In the genomic region with DNA sequence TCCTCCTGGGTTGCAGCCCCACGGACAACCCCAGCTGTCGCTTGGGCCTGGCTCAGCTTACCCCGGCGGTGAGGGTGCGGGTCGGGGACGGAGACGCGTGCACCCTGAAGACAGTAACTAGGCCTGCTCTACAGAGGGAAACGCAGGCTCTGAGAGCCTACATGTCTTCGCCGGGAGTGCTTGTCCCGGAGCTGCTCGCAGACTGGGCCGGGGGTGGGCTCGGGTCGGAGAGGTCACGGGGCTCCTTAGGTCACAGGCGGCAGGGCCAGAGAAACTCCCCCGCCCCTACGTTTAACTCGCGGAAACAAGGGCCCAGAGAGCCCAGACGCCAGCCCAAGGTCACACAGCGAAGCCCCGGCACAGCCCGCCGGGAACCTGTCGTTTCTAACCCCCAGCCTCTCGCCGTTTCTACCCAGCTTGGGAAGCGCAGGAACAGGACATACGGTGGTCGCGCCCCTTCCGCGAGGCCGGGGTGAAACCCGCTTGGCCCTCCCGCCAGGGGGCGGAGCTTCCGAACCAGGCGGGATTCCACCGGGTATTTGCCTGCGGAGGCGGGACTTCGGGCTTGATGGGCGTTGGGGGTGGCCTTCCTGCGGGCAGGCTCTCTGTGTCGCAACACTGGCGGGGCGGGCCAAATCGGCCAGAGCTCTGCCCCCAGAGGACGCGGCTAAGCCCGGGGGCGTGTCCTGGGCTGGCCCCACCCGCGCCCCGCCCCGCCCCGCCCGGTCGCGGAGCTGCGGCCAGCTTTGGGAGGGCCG, we compare ENCODE assay signal across 1 cellular context.
A peak's percentile ranks its signal among the peaks of the same experiment; 100 is the strongest.
TF ChIP-seq lines count a peak whose summit lies in the region.

A gene with protein sequence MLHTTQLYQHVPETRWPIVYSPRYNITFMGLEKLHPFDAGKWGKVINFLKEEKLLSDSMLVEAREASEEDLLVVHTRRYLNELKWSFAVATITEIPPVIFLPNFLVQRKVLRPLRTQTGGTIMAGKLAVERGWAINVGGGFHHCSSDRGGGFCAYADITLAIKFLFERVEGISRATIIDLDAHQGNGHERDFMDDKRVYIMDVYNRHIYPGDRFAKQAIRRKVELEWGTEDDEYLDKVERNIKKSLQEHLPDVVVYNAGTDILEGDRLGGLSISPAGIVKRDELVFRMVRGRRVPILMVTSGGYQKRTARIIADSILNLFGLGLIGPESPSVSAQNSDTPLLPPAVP (plus strand): TSS at position 725 of the 758 bp plus-strand sequence. CDS start 42 bp downstream, outside the sequence.

TF ChIP-seq in HEK293, 187 proteins besides CTCF, POLR2A, EP300 and RAD21 (continued from another document and continues in another):
- TF ChIP-seq, protein P1, sequence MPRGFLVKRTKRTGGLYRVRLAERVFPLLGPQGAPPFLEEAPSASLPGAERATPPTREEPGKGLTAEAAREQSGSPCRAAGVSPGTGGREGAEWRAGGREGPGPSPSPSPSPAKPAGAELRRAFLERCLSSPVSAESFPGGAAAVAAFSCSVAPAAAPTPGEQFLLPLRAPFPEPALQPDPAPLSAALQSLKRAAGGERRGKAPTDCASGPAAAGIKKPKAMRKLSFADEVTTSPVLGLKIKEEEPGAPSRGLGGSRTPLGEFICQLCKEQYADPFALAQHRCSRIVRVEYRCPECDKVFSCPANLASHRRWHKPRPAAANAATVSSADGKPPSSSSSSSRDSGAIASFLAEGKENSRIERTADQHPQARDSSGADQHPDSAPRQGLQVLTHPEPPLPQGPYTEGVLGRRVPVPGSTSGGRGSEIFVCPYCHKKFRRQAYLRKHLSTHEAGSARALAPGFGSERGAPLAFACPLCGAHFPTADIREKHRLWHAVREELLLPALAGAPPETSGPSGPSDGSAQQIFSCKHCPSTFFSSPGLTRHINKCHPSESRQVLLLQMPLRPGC (tag by site-specific recombination; IDR thresholded peaks at IDR 0.05), result no peak
- TF ChIP-seq GFI1B (tag by site-specific recombination; IDR thresholded peaks at IDR 0.05), result no peak
- no peak for TF ChIP-seq ZNF561 (tag by site-specific recombination; IDR thresholded peaks at IDR 0.05; ENCODE audit: borderline replicate concordance)
- peak; percentile 21; the same call in 1 of the 2 replicates for TF ChIP-seq GLIS1 (tag by site-specific recombination; IDR thresholded peaks at IDR 0.05)
- no peak for TF ChIP-seq SETDB1 (IDR thresholded peaks at IDR 0.05; ENCODE audit: insufficient read length, low read length)
- TF ChIP-seq ZNF394 (tag by site-specific recombination; IDR thresholded peaks at IDR 0.05; ENCODE audit: borderline replicate concordance), result no peak
- no peak for TF ChIP-seq HOXC10 (CRISPR knock-in tag; IDR thresholded peaks at IDR 0.05)
- no peak for TF ChIP-seq ZNF37A (tag by site-specific recombination; IDR thresholded peaks at IDR 0.05)
- TF ChIP-seq, protein P2, sequence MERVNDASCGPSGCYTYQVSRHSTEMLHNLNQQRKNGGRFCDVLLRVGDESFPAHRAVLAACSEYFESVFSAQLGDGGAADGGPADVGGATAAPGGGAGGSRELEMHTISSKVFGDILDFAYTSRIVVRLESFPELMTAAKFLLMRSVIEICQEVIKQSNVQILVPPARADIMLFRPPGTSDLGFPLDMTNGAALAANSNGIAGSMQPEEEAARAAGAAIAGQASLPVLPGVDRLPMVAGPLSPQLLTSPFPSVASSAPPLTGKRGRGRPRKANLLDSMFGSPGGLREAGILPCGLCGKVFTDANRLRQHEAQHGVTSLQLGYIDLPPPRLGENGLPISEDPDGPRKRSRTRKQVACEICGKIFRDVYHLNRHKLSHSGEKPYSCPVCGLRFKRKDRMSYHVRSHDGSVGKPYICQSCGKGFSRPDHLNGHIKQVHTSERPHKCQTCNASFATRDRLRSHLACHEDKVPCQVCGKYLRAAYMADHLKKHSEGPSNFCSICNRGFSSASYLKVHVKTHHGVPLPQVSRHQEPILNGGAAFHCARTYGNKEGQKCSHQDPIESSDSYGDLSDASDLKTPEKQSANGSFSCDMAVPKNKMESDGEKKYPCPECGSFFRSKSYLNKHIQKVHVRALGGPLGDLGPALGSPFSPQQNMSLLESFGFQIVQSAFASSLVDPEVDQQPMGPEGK (tag by site-specific recombination; IDR thresholded peaks at IDR 0.05), result peak; percentile 69
- TF ChIP-seq, protein P3, sequence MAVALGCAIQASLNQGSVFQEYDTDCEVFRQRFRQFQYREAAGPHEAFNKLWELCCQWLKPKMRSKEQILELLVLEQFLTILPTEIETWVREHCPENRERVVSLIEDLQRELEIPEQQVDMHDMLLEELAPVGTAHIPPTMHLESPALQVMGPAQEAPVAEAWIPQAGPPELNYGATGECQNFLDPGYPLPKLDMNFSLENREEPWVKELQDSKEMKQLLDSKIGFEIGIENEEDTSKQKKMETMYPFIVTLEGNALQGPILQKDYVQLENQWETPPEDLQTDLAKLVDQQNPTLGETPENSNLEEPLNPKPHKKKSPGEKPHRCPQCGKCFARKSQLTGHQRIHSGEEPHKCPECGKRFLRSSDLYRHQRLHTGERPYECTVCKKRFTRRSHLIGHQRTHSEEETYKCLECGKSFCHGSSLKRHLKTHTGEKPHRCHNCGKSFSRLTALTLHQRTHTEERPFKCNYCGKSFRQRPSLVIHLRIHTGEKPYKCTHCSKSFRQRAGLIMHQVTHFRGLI (tag by site-specific recombination; IDR thresholded peaks at IDR 0.05), result no peak
- no peak for TF ChIP-seq ZNF350 (tag by site-specific recombination; IDR thresholded peaks at IDR 0.05)
- no peak for TF ChIP-seq ZNF221 (tag by site-specific recombination; IDR thresholded peaks at IDR 0.05; ENCODE audit: borderline replicate concordance)
- no peak for TF ChIP-seq ZNF248 (tag by site-specific recombination; IDR thresholded peaks at IDR 0.05)
- TF ChIP-seq, protein P4, sequence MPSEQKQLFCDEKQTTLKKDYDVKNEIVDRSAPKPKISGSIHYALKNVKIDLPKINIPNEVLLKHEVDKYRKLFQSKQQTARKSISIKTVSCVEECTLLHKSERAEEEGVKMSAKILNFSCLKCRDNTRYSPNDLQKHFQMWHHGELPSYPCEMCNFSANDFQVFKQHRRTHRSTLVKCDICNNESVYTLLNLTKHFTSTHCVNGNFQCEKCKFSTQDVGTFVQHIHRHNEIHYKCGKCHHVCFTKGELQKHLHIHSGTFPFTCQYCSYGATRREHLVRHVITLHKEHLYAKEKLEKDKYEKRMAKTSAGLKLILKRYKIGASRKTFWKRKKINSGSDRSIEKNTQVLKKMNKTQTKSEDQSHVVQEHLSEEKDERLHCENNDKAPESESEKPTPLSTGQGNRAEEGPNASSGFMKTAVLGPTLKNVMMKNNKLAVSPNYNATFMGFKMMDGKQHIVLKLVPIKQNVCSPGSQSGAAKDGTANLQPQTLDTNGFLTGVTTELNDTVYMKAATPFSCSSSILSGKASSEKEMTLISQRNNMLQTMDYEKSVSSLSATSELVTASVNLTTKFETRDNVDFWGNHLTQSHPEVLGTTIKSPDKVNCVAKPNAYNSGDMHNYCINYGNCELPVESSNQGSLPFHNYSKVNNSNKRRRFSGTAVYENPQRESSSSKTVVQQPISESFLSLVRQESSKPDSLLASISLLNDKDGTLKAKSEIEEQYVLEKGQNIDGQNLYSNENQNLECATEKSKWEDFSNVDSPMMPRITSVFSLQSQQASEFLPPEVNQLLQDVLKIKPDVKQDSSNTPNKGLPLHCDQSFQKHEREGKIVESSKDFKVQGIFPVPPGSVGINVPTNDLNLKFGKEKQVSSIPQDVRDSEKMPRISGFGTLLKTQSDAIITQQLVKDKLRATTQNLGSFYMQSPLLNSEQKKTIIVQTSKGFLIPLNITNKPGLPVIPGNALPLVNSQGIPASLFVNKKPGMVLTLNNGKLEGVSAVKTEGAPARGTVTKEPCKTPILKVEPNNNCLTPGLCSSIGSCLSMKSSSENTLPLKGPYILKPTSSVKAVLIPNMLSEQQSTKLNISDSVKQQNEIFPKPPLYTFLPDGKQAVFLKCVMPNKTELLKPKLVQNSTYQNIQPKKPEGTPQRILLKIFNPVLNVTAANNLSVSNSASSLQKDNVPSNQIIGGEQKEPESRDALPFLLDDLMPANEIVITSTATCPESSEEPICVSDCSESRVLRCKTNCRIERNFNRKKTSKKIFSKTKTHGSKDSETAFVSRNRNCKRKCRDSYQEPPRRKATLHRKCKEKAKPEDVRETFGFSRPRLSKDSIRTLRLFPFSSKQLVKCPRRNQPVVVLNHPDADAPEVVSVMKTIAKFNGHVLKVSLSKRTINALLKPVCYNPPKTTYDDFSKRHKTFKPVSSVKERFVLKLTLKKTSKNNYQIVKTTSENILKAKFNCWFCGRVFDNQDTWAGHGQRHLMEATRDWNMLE (tag by site-specific recombination; conservative IDR thresholded peaks at IDR 0.05; ENCODE audit: low read depth), result no peak
- peak; percentile 45 for TF ChIP-seq KLF10 (tag by site-specific recombination; IDR thresholded peaks at IDR 0.05)
- TF ChIP-seq ZNF19 (tag by site-specific recombination; IDR thresholded peaks at IDR 0.05; ENCODE audit: low read depth), result no peak
- 0 out of 2 replicates have a peak, but pooled peaks have one; percentile 39 for TF ChIP-seq BCL11B (tag by site-specific recombination; IDR thresholded peaks at IDR 0.05; ENCODE audit: low read depth)
- TF ChIP-seq ZNF654 (tag by site-specific recombination; IDR thresholded peaks at IDR 0.05; ENCODE audit: low read depth), result no peak
- TF ChIP-seq ZNF175 (tag by site-specific recombination; IDR thresholded peaks at IDR 0.05), result no peak
- TF ChIP-seq, protein P5, sequence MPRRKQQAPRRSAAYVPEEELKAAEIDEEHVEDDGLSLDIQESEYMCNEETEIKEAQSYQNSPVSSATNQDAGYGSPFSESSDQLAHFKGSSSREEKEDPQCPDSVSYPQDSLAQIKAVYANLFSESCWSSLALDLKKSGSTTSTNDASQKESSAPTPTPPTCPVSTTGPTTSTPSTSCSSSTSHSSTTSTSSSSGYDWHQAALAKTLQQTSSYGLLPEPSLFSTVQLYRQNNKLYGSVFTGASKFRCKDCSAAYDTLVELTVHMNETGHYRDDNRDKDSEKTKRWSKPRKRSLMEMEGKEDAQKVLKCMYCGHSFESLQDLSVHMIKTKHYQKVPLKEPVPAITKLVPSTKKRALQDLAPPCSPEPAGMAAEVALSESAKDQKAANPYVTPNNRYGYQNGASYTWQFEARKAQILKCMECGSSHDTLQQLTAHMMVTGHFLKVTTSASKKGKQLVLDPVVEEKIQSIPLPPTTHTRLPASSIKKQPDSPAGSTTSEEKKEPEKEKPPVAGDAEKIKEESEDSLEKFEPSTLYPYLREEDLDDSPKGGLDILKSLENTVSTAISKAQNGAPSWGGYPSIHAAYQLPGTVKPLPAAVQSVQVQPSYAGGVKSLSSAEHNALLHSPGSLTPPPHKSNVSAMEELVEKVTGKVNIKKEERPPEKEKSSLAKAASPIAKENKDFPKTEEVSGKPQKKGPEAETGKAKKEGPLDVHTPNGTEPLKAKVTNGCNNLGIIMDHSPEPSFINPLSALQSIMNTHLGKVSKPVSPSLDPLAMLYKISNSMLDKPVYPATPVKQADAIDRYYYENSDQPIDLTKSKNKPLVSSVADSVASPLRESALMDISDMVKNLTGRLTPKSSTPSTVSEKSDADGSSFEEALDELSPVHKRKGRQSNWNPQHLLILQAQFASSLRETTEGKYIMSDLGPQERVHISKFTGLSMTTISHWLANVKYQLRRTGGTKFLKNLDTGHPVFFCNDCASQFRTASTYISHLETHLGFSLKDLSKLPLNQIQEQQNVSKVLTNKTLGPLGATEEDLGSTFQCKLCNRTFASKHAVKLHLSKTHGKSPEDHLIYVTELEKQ (tag by site-specific recombination; IDR thresholded peaks at IDR 0.05; ENCODE audit: borderline replicate concordance), result no peak
- TF ChIP-seq, protein P6, sequence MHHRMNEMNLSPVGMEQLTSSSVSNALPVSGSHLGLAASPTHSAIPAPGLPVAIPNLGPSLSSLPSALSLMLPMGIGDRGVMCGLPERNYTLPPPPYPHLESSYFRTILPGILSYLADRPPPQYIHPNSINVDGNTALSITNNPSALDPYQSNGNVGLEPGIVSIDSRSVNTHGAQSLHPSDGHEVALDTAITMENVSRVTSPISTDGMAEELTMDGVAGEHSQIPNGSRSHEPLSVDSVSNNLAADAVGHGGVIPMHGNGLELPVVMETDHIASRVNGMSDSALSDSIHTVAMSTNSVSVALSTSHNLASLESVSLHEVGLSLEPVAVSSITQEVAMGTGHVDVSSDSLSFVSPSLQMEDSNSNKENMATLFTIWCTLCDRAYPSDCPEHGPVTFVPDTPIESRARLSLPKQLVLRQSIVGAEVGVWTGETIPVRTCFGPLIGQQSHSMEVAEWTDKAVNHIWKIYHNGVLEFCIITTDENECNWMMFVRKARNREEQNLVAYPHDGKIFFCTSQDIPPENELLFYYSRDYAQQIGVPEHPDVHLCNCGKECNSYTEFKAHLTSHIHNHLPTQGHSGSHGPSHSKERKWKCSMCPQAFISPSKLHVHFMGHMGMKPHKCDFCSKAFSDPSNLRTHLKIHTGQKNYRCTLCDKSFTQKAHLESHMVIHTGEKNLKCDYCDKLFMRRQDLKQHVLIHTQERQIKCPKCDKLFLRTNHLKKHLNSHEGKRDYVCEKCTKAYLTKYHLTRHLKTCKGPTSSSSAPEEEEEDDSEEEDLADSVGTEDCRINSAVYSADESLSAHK (tag by site-specific recombination; IDR thresholded peaks at IDR 0.05), result peak; percentile 64; the same call in 1 of the 2 replicates
- TF ChIP-seq ZNF768 (tag by site-specific recombination; IDR thresholded peaks at IDR 0.05), result peak; percentile 97; the same call in 1 of the 2 replicates
- no peak for TF ChIP-seq ZNF214 (tag by site-specific recombination; IDR thresholded peaks at IDR 0.05; ENCODE audit: borderline replicate concordance)
- no peak for TF ChIP-seq ZNF121 (tag by site-specific recombination; IDR thresholded peaks at IDR 0.05)
- no peak for TF ChIP-seq ZNF707 (tag by site-specific recombination; IDR thresholded peaks at IDR 0.05)
- TF ChIP-seq SP2 (tag by site-specific recombination; IDR thresholded peaks at IDR 0.05), result peak; percentile 97
- TF ChIP-seq ZNF624 (tag by site-specific recombination; IDR thresholded peaks at IDR 0.05), result no peak
- peak; percentile 50 for TF ChIP-seq ZBTB8A (tag by site-specific recombination; IDR thresholded peaks at IDR 0.05)
- TF ChIP-seq ZNF274 (IDR thresholded peaks at IDR 0.05; ENCODE audit: low read length), result no peak
- TF ChIP-seq ZNF274 (tag by site-specific recombination; IDR thresholded peaks at IDR 0.05; ENCODE audit: borderline replicate concordance), result no peak
- no peak for TF ChIP-seq ZNF544 (tag by site-specific recombination; IDR thresholded peaks at IDR 0.05)
- peak; percentile 54; the same call in 1 of the 2 replicates for TF ChIP-seq ZEB2 (tag by site-specific recombination; IDR thresholded peaks at IDR 0.05)
- TF ChIP-seq ZNF621 (tag by site-specific recombination; IDR thresholded peaks at IDR 0.05), result no peak
- no peak; the same call in 1 of the 2 replicates for TF ChIP-seq ZNF629 (tag by site-specific recombination; IDR thresholded peaks at IDR 0.05)
- TF ChIP-seq, protein P7, sequence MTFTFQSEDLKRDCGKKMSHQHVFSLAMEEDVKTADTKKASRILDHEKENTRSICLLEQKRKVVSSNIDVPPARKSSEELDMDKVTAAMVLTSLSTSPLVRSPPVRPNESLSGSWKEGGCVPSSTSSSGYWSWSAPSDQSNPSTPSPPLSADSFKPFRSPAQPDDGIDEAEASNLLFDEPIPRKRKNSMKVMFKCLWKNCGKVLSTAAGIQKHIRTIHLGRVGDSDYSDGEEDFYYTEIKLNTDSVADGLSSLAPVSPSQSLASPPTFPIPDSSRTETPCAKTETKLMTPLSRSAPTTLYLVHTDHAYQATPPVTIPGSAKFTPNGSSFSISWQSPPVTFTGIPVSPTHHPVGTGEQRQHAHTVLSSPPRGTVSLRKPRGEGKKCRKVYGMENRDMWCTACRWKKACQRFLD (tag by site-specific recombination; IDR thresholded peaks at IDR 0.05), result no peak
- 0 out of 2 replicates have a peak, but pooled peaks have one; percentile 14 for TF ChIP-seq ZBTB17 (tag by site-specific recombination; IDR thresholded peaks at IDR 0.05)
- no peak for TF ChIP-seq HOXA7 (CRISPR knock-in tag; IDR thresholded peaks at IDR 0.05; ENCODE audit: borderline replicate concordance)
- TF ChIP-seq ZSCAN23 (tag by site-specific recombination; IDR thresholded peaks at IDR 0.05), result no peak
- TF ChIP-seq ZNF423 (tag by site-specific recombination; IDR thresholded peaks at IDR 0.05), result no peak
